9 cellular contexts compared by ENCODE assay signal in genomic region chr1:169928438-169929209, GRCh38. TPM values are rescaled to one million over a fixed set of nuclear protein-coding genes. Genes with fewer than 3 reads are reported as not detected.
A peak's percentile ranks its signal among the peaks of the same experiment; 100 is the strongest.
DNase-seq lines count a peak whose midpoint lies in the region; FAIRE-seq and TF ChIP-seq lines count a peak whose summit lies in the region.
"Had no signal": no experiment of that assay in that cellular context is flagged by ENCODE, and none has a peak within 500 bp of the region (broad histone marks: within the 10 kb centered on the region; RNA-seq: fewer than 3 reads in every experiment).

No MANE protein-coding gene starts in this region.

- peak; percentile 67 for DNase-seq in NCI-H510A treated with DMSO at 0.1 percent for 48 hours (lab: John Stamatoyannopoulos, UW)
- no peak for DNase-seq in NCI-H510A (lab: John Stamatoyannopoulos, UW)
- no peak for DNase-seq in H54 (ENCODE audit: insufficient read length, low spot score)
- peak; percentile 79 for DNase-seq in NAMALWA (ENCODE audit: low spot score)
- DNase-seq in fibroblast of the aortic adventitia (ENCODE audit: low read depth) = peak; percentile 80
- no peak for DNase-seq in progenitor cell of endocrine pancreas (ENCODE audit: low spot score, unreplicated experiment)
- no peak for DNase-seq in mesenteric fat pad (ENCODE audit: low spot score)

- H3F3A ChIP-seq in SU-DHL-6 (ENCODE audit: insufficient read depth) = 0 out of 2 replicates have a peak, but pooled peaks cover 2% of the 10 kb centered on the region

- H3K4me3 ChIP-seq in SU-DHL-6 (ENCODE audit: insufficient read depth, low read length, poor library complexity, severe bottlenecking) = no peak overlapping the region
- H3K4me3 ChIP-seq in fibroblast of the aortic adventitia (ENCODE audit: low read depth, low read length) = no peak overlapping the region
- H3K4me3 ChIP-seq: BLaER1 treated with 17β-estradiol and CSF1 and Interleukin-3, amounts not matched to agents 10 nM and 100 nM had no signal

- H3K4me3 Mint-ChIP-seq in progenitor cell of endocrine pancreas (ENCODE audit: low read depth) = no peak overlapping the region

- H3K9me2 ChIP-seq in SU-DHL-6 (replicated peaks; ENCODE audit: insufficient read depth, low read length) = no peaks in the 10 kb centered on the region

- H3K36me3 ChIP-seq in SU-DHL-6 (ENCODE audit: low read length) = no peaks in the 10 kb centered on the region
- H3K36me3 ChIP-seq: BLaER1 treated with 17β-estradiol and CSF1 and Interleukin-3, amounts not matched to agents 10 nM and 100 nM had no signal

- H2AFZ ChIP-seq in SU-DHL-6 (ENCODE audit: low read depth, low read length, severe bottlenecking) = no peak overlapping the region

- peaks cover 5% of the 10 kb centered on the region for H3K4me1 Mint-ChIP-seq in progenitor cell of endocrine pancreas (ENCODE audit: low read depth)

- H3K27ac ChIP-seq in SU-DHL-6 (ENCODE audit: low read depth, low read length) = no peak overlapping the region
- H3K27ac ChIP-seq: BLaER1 treated with 17β-estradiol and CSF1 and Interleukin-3, amounts not matched to agents 10 nM and 100 nM had no signal

- no peaks in the 10 kb centered on the region for H3K9me3 Mint-ChIP-seq in progenitor cell of endocrine pancreas (ENCODE audit: low read depth)

- no peaks in the 10 kb centered on the region for H3K27me3 ChIP-seq in SU-DHL-6 (ENCODE audit: low read length)
- H3K27me3 ChIP-seq: BLaER1 treated with 17β-estradiol and CSF1 and Interleukin-3, amounts not matched to agents 10 nM and 100 nM had no signal

- no peaks in the 10 kb centered on the region for H3K9me3 ChIP-seq in SU-DHL-6 (ENCODE audit: insufficient read depth, low read length)
- H3K9me3 ChIP-seq: BLaER1 treated with 17β-estradiol and CSF1 and Interleukin-3, amounts not matched to agents 10 nM and 100 nM had no signal

- H3K79me2 ChIP-seq in SU-DHL-6 (ENCODE audit: insufficient read depth, low read length) = no peaks in the 10 kb centered on the region

- H3K36me3 Mint-ChIP-seq in progenitor cell of endocrine pancreas (ENCODE audit: insufficient read depth) = no peaks in the 10 kb centered on the region

- TF ChIP-seq CTCF in SU-DHL-6 (IDR thresholded peaks at IDR 0.05; ENCODE audit: insufficient read depth, low read length, poor library complexity, severe bottlenecking) = peak; percentile 57
- TF ChIP-seq CTCF in fibroblast of the aortic adventitia (IDR thresholded peaks at IDR 0.05; ENCODE audit: insufficient read depth, low read length) = peak; percentile 67
- peak; percentile 83 for TF ChIP-seq CTCF in progenitor cell of endocrine pancreas (IDR thresholded peaks at IDR 0.05; ENCODE audit: unreplicated experiment)

- no peaks in the 10 kb centered on the region for H4K20me1 ChIP-seq in SU-DHL-6 (ENCODE audit: low read depth, low read length)
- H4K20me1 ChIP-seq: BLaER1 treated with 17β-estradiol and CSF1 and Interleukin-3, amounts not matched to agents 10 nM and 100 nM had no signal

- no peak overlapping the region for H3K9ac ChIP-seq in SU-DHL-6 (ENCODE audit: low read length)
- H3K9ac ChIP-seq: BLaER1 treated with 17β-estradiol and CSF1 and Interleukin-3, amounts not matched to agents 10 nM and 100 nM had no signal

- no peak for TF ChIP-seq POLR2A in H54 (IDR thresholded peaks at IDR 0.05; ENCODE audit: low read depth, low read length)

- H3K4me2 ChIP-seq in SU-DHL-6 (ENCODE audit: low read depth, low read length, poor library complexity, severe bottlenecking) = no peak overlapping the region
- H3K4me2 ChIP-seq: BLaER1 treated with 17β-estradiol and CSF1 and Interleukin-3, amounts not matched to agents 10 nM and 100 nM had no signal

- no peak overlapping the region for H3K27ac Mint-ChIP-seq in progenitor cell of endocrine pancreas

- no peaks in the 10 kb centered on the region for H3K27me3 Mint-ChIP-seq in progenitor cell of endocrine pancreas

- FAIRE-seq in H54 (lab: Jason Lieb, UNC) = peak; percentile 88

RNA-seq across cellular contexts. Expression of gene SCYL3, which starts 34.9 kb away (rescaled TPM):
- total RNA-seq in fibroblast of the aortic adventitia (ENCODE audit: low replicate concordance) (9.6 and 12.7 TPM in 2 replicates), progenitor cell of endocrine pancreas (14.5 and 14.8 TPM in 2 replicates), mesenteric fat pad (8.4 TPM)

Comparison
In these comparisons a context has a peak if more than half of its experiments do, and no peak if none do; other contexts are left out.
1. DNase-seq: peak in NCI-H510A treated with DMSO at 0.1 percent for 48 hours (single experiment), NAMALWA (single experiment) and fibroblast of the aortic adventitia (single experiment); none in NCI-H510A (single experiment), H54 (single experiment), progenitor cell of endocrine pancreas (single experiment) and mesenteric fat pad (single experiment).
2. Peak in every context shown above with its lines, with median percentiles within 50 percentile points of each other: CTCF ChIP-seq.